In the genomic region with DNA sequence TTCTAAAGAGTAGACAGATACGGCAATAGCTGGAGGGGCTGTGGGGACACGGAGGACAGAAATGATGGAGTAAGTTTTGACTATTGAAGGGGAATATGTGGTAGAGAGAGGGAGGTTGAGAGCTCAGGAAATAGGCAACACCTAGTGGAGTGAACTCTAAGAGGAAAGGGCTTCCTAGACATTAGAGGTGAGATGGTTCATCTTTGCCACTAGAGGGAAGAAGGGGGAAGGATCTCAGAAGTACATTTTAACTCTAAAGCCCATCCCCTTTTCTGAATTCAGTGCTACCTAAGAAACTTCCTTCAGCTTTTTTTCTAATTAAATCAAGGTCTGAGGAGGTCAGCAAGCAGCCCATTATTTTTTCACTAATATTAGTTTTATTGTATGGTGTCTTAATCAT, we compare ENCODE assay signal across 8 cellular contexts.
DNase-seq lines count a peak whose midpoint lies in the region; ATAC-seq, FAIRE-seq and TF ChIP-seq lines count a peak whose summit lies in the region.

No MANE protein-coding gene starts in this region.

- no peak overlapping the region for H3K23ac ChIP-seq in mesendoderm (ENCODE audit: low read length)

- intact Hi-C loops in Panc1 (cut with micrococcal nuclease; ENCODE audit: unreplicated experiment) = no loop called here

- no peak overlapping the region for H3K9ac ChIP-seq in mesendoderm (ENCODE audit: low read length)

- no peak overlapping the region for H3K56ac ChIP-seq in mesendoderm (ENCODE audit: low read length)

- no peak overlapping the region for H2BK15ac ChIP-seq in mesendoderm (replicated peaks; ENCODE audit: low read depth)

- WGBS in mesendoderm (ENCODE audit: extremely low coverage, insufficient coverage, low lambda C conversion rate) = no CpG with 5 or more reads among the region's 2 CpGs

- no TSS peak for BruUV-seq in Panc1 (replicated peaks; lab: Mats Ljungman, UMichigan)

- DNase-seq in Panc1 (ENCODE audit: low read depth, low spot score) (no peak), mesendoderm (peak; percentile 76), LoVo (ENCODE audit: low spot score) (no peak), NCI-H526 treated with DMSO at 0.1 percent for 48 hours (lab: John Stamatoyannopoulos, UW) (no peak), frontal cortex (ENCODE audit: low spot score in 2 of 2) (no peak)

- H2AK5ac ChIP-seq in mesendoderm (ENCODE audit: low read length) = no peak overlapping the region

- no peaks in the 10 kb centered on the region for H3K79me2 ChIP-seq in mesendoderm (ENCODE audit: control insufficient read depth, insufficient read depth, low read length)

- no peak for TF ChIP-seq POLR2A in GM18505 (IDR thresholded peaks at IDR 0.05; ENCODE audit: borderline replicate concordance, extremely low read depth, insufficient read depth, insufficient read length)

- H3K27me3 ChIP-seq in Panc1 (ENCODE audit: control insufficient read depth, insufficient read depth, low read length) (no peaks in the 10 kb centered on the region), mesendoderm (ENCODE audit: insufficient read depth, low read length, poor library complexity) (no peaks in the 10 kb centered on the region)

- POLR2A ChIA-PET in Panc1 (lab: Charles Lee) = no interaction called here

- CTCF ChIA-PET in Panc1 (lab: Charles Lee) = no interaction called here

- no peak overlapping the region for H3K4me2 ChIP-seq in mesendoderm (ENCODE audit: low read length)

- peak; percentile 24 for TF ChIP-seq CTCF in Panc1 (IDR thresholded peaks at IDR 0.05)

- no peak overlapping the region for H2BK120ac ChIP-seq in mesendoderm (ENCODE audit: low read depth, low read length)

- H2BK5ac ChIP-seq in mesendoderm (ENCODE audit: low read length) = no peak overlapping the region

- H3K18ac ChIP-seq in mesendoderm (ENCODE audit: low read length) = no peak overlapping the region

- no peaks in the 10 kb centered on the region for H3K36me3 ChIP-seq in Panc1 (ENCODE audit: control insufficient read depth, insufficient read depth, low read length)
- H3K36me3 ChIP-seq in mesendoderm (ENCODE audit: control insufficient read depth, insufficient read depth, low read length) = no peaks in the 10 kb centered on the region

- no peak overlapping the region for H4K8ac ChIP-seq in mesendoderm (ENCODE audit: low read depth, low read length)

- H3K4me1 ChIP-seq in Panc1 (ENCODE audit: control insufficient read depth, insufficient read depth, low read length) = no peaks in the 10 kb centered on the region
- H3K4me1 ChIP-seq in mesendoderm (ENCODE audit: control insufficient read depth, low read depth, low read length) = peaks cover 2% of the 10 kb centered on the region

- peak; percentile 81 for ATAC-seq in GM18505 (IDR thresholded peaks at IDR 0.05; ENCODE audit: unreplicated experiment)
- peak; percentile 75 for ATAC-seq in HG02938 (IDR thresholded peaks at IDR 0.05; ENCODE audit: unreplicated experiment)
- ATAC-seq in Panc1 = no peak
- ATAC-seq in GM21423 (IDR thresholded peaks at IDR 0.05; ENCODE audit: unreplicated experiment) = no peak

- H3K9me3 ChIP-seq in Panc1 (ENCODE audit: control insufficient read depth, insufficient read depth, low read depth, low read length) = no peaks in the 10 kb centered on the region

- H4K5ac ChIP-seq in mesendoderm (ENCODE audit: low read length) = no peak overlapping the region

- FAIRE-seq in frontal cortex (lab: Jason Lieb, UNC) = no peak

- in situ Hi-C loops in Panc1 (cut with HindIII; ENCODE audit: low pct_unique_long_range_greater_than_20kb, low sequenced_read_pairs) = no loop called here

- no peak overlapping the region for H3K4me3 ChIP-seq in Panc1 (ENCODE audit: low read depth in 2 of 2, low read length in 2 of 2)
- no peak overlapping the region for H3K4me3 ChIP-seq in mesendoderm (ENCODE audit: low read length)

- no peak overlapping the region for H3K27ac ChIP-seq in Panc1 (ENCODE audit: low read length)
- H3K27ac ChIP-seq in mesendoderm (ENCODE audit: low read depth, low read length) = no peak overlapping the region

- no peaks in the 10 kb centered on the region for H3K79me1 ChIP-seq in mesendoderm (ENCODE audit: low read length)

- H3K4ac ChIP-seq in mesendoderm (ENCODE audit: low read depth, low read length) = no peak overlapping the region

Comparison
In these comparisons a context has a peak if more than half of its experiments do, and no peak if none do; other contexts are left out.
1. ATAC-seq: peak in GM18505 (single experiment) and HG02938 (single experiment); none in Panc1 (single experiment) and GM21423 (single experiment).